ENCODE assay signal across 20 cellular contexts in genomic region chr11:126122863-126123262, GRCh38.
DNase-seq lines count a peak whose midpoint lies in the region; ATAC-seq, FAIRE-seq and TF ChIP-seq lines count a peak whose summit lies in the region.
"Had no signal": no experiment of that assay in that cellular context is flagged by ENCODE, and none has a peak within 500 bp of the region (broad histone marks: within the 10 kb centered on the region; RNA-seq: fewer than 3 reads in every experiment).

No MANE protein-coding gene starts in this region.

- H2AFZ ChIP-seq in GM23248: peak overlapping the region; percentile 67

- no peaks in the 10 kb centered on the region for H3K9me2 ChIP-seq in GM23248 (ENCODE audit: insufficient read depth)

- TF ChIP-seq POLR2A in suprapubic skin (IDR thresholded peaks at IDR 0.05): no peak

- no peak overlapping the region; the same call in 1 of the 2 replicates for H3K9ac ChIP-seq in GM23248

- H3K27ac ChIP-seq in GM23248 (peak overlapping the region; percentile 18), muscle layer of duodenum (ENCODE audit: low read length) (peak overlapping the region; percentile 70), suprapubic skin (peak overlapping the region; percentile 86), lower lobe of right lung (no peak overlapping the region)
- H3K27ac ChIP-seq: epithelial cell of prostate, HL-60, pancreas had no signal

- ATAC-seq in lower lobe of right lung: no peak
- ATAC-seq: activated CD8-positive, alpha-beta memory T cell treated with anti-CD3 and anti-CD28 coated beads, Interleukin-2, amount 10 ng/mL, durations not matched to agents 7 days and 5 days; activated T-helper 17 cell treated with anti-CD3 and anti-CD28 coated beads, Interleukin-2, amount 50 U/mL, for 72 hours; stimulated activated naive CD8-positive, alpha-beta T cell treated with anti-CD3 and anti-CD28 coated beads, Interleukin-15, amount 100 ng/mL, for 72 hours had no signal

- H3K36me3 ChIP-seq in GM23248 (ENCODE audit: low read depth): no peaks in the 10 kb centered on the region
- H3K36me3 ChIP-seq in muscle layer of duodenum (ENCODE audit: control insufficient read depth in 1 of 2, insufficient read depth in 2 of 2, low read length in 2 of 2): no peaks in the 10 kb centered on the region
- no peaks in the 10 kb centered on the region for H3K36me3 ChIP-seq in suprapubic skin
- no peaks in the 10 kb centered on the region for H3K36me3 ChIP-seq in lower lobe of right lung
- H3K36me3 ChIP-seq: pancreas had no signal

- peaks cover 6% of the 10 kb centered on the region for H3K4me1 Mint-ChIP-seq in chondrocyte (ENCODE audit: low read depth)
- H3K4me1 Mint-ChIP-seq: activated CD8-positive, alpha-beta memory T cell treated with anti-CD3 and anti-CD28 coated beads, Interleukin-2, amount 10 ng/mL, durations not matched to agents 7 days and 5 days; activated naive CD8-positive, alpha-beta T cell treated with anti-CD3 and anti-CD28 coated beads, Interleukin-2, amount 10 ng/mL, durations not matched to agents 7 days and 5 days; activated T-helper 17 cell treated with anti-CD3 and anti-CD28 coated beads, Interleukin-2, amount 50 U/mL, for 72 hours; stimulated activated naive CD8-positive, alpha-beta T cell treated with anti-CD3 and anti-CD28 coated beads, Interleukin-15, amount 100 ng/mL, for 72 hours had no signal

- peaks cover 15% of the 10 kb centered on the region for H3F3A ChIP-seq in GM23248 (ENCODE audit: insufficient read depth)

- H3K4me3 Mint-ChIP-seq in chondrocyte (ENCODE audit: unreplicated experiment): no peak overlapping the region
- H3K4me3 Mint-ChIP-seq: activated CD8-positive, alpha-beta memory T cell treated with anti-CD3 and anti-CD28 coated beads, Interleukin-2, amount 10 ng/mL, durations not matched to agents 7 days and 5 days; activated naive CD8-positive, alpha-beta T cell treated with anti-CD3 and anti-CD28 coated beads, Interleukin-2, amount 10 ng/mL, durations not matched to agents 7 days and 5 days; activated T-helper 17 cell treated with anti-CD3 and anti-CD28 coated beads, Interleukin-2, amount 50 U/mL, for 72 hours; stimulated activated naive CD8-positive, alpha-beta T cell treated with anti-CD3 and anti-CD28 coated beads, Interleukin-15, amount 100 ng/mL, for 72 hours had no signal

- TF ChIP-seq CTCF in chondrocyte (IDR thresholded peaks at IDR 0.05): no peak
- TF ChIP-seq CTCF in suprapubic skin (IDR thresholded peaks at IDR 0.05): no peak
- no peak for TF ChIP-seq CTCF in lower lobe of right lung (IDR thresholded peaks at IDR 0.05)

- no peaks in the 10 kb centered on the region for H3K79me2 ChIP-seq in GM23248 (ENCODE audit: insufficient read depth)

- H3K27ac Mint-ChIP-seq in chondrocyte (ENCODE audit: unreplicated experiment): no peak overlapping the region
- H3K27ac Mint-ChIP-seq: activated CD8-positive, alpha-beta memory T cell treated with anti-CD3 and anti-CD28 coated beads, Interleukin-2, amount 10 ng/mL, durations not matched to agents 7 days and 5 days; activated naive CD8-positive, alpha-beta T cell treated with anti-CD3 and anti-CD28 coated beads, Interleukin-2, amount 10 ng/mL, durations not matched to agents 7 days and 5 days; activated T-helper 17 cell treated with anti-CD3 and anti-CD28 coated beads, Interleukin-2, amount 50 U/mL, for 72 hours; stimulated activated naive CD8-positive, alpha-beta T cell treated with anti-CD3 and anti-CD28 coated beads, Interleukin-15, amount 100 ng/mL, for 72 hours had no signal

- H3K4me3 ChIP-seq in GM23248 (no peak overlapping the region), muscle layer of duodenum (ENCODE audit: low read depth in 1 of 2, low read length in 2 of 2) (no peak overlapping the region), suprapubic skin (no peak overlapping the region), lower lobe of right lung (no peak overlapping the region)
- H3K4me3 ChIP-seq: pancreas had no signal

- H4K20me1 ChIP-seq in GM23248 (ENCODE audit: insufficient read depth): no peaks in the 10 kb centered on the region

- intact Hi-C loops in lower lobe of right lung (cut with DNase I): no loop called here

- no peaks in the 10 kb centered on the region for H3K9me3 Mint-ChIP-seq in chondrocyte (ENCODE audit: low read depth)
- H3K9me3 Mint-ChIP-seq: activated naive CD8-positive, alpha-beta T cell treated with anti-CD3 and anti-CD28 coated beads, Interleukin-2, amount 10 ng/mL, durations not matched to agents 7 days and 5 days; activated T-helper 17 cell treated with anti-CD3 and anti-CD28 coated beads, Interleukin-2, amount 50 U/mL, for 72 hours; stimulated activated naive CD8-positive, alpha-beta T cell treated with anti-CD3 and anti-CD28 coated beads, Interleukin-15, amount 100 ng/mL, for 72 hours had no signal

- no peaks in the 10 kb centered on the region for H3K36me3 Mint-ChIP-seq in chondrocyte (ENCODE audit: low read depth)
- H3K36me3 Mint-ChIP-seq: activated CD8-positive, alpha-beta memory T cell treated with anti-CD3 and anti-CD28 coated beads, Interleukin-2, amount 10 ng/mL, durations not matched to agents 7 days and 5 days; activated naive CD8-positive, alpha-beta T cell treated with anti-CD3 and anti-CD28 coated beads, Interleukin-2, amount 10 ng/mL, durations not matched to agents 7 days and 5 days had no signal

- TF ChIP-seq EP300 in suprapubic skin (IDR thresholded peaks at IDR 0.05): no peak

- no peak overlapping the region for H3K4me2 ChIP-seq in GM23248 (ENCODE audit: unreplicated experiment)

- H3K9me3 ChIP-seq in GM23248 (ENCODE audit: low read depth): no peaks in the 10 kb centered on the region
- H3K9me3 ChIP-seq in muscle layer of duodenum (ENCODE audit: control insufficient read depth in 1 of 2, low read length in 2 of 2): no peaks in the 10 kb centered on the region
- no peaks in the 10 kb centered on the region for H3K9me3 ChIP-seq in suprapubic skin
- H3K9me3 ChIP-seq in lower lobe of right lung: no peaks in the 10 kb centered on the region
- H3K9me3 ChIP-seq: pancreas had no signal

- in situ Hi-C loops in GM23248 (cut with MboI): no loop called here

- H3K27me3 ChIP-seq in GM23248 (replicated peaks; ENCODE audit: insufficient read depth) (no peaks in the 10 kb centered on the region), muscle layer of duodenum (ENCODE audit: low read depth, low read length) (no peaks in the 10 kb centered on the region), suprapubic skin (no peaks in the 10 kb centered on the region), lower lobe of right lung (ENCODE audit: low read depth) (no peaks in the 10 kb centered on the region)
- H3K27me3 ChIP-seq: pancreas had no signal

- WGBS in GM23248 (ENCODE audit: low coverage in 1 of 2, low lambda C conversion rate in 2 of 2, missing lambda C conversion rate in 2 of 2), 2 experiments: 10 to 13% methylated on average over 3 of the region's 3 CpGs
- WGBS in suprapubic skin: 28% methylated on average over 3 of the region's 3 CpGs

- no peak for FAIRE-seq in frontal cortex (lab: Jason Lieb, UNC)
- FAIRE-seq: pancreas had no signal

- H3K27me3 Mint-ChIP-seq in chondrocyte (ENCODE audit: low read depth): peaks cover 19% of the 10 kb centered on the region
- H3K27me3 Mint-ChIP-seq: activated T-helper 17 cell treated with anti-CD3 and anti-CD28 coated beads, Interleukin-2, amount 50 U/mL, for 72 hours; stimulated activated naive CD8-positive, alpha-beta T cell treated with anti-CD3 and anti-CD28 coated beads, Interleukin-15, amount 100 ng/mL, for 72 hours had no signal

- H3K4me1 ChIP-seq in GM23248 (ENCODE audit: insufficient read depth) (peaks cover 22% of the 10 kb centered on the region), muscle layer of duodenum (ENCODE audit: control insufficient read depth in 1 of 2, insufficient read depth in 2 of 2, low read length in 2 of 2) (peaks cover 1 to 4% of the 10 kb centered on the region in 2 donors), suprapubic skin (peaks cover 33% of the 10 kb centered on the region), lower lobe of right lung (no peaks in the 10 kb centered on the region)
- H3K4me1 ChIP-seq: pancreas had no signal

- DNase-seq in GM23248 (peak; percentile 59), chondrocyte (ENCODE audit: low spot score) (peak; percentile 28), suprapubic skin (ENCODE audit: low spot score in 2 of 2) (no peak), frontal cortex (ENCODE audit: low spot score in 2 of 2) (no peak), NCI-H2029 treated with DMSO at 0.1 percent for 48 hours (lab: John Stamatoyannopoulos, UW) (no peak), lower lobe of right lung (no peak)
- DNase-seq: activated CD4-positive, alpha-beta T cell treated with anti-CD3 and anti-CD28 coated beads for 4 hours; activated CD8-positive, alpha-beta memory T cell treated with anti-CD3 and anti-CD28 coated beads, Interleukin-2, amount 10 ng/mL, durations not matched to agents 7 days and 5 days; activated naive CD8-positive, alpha-beta T cell treated with anti-CD3 and anti-CD28 coated beads, Interleukin-2, amount 10 ng/mL, durations not matched to agents 7 days and 5 days; dermis blood vessel endothelial cell; HCEC 1CT; NCI-H1436; pancreas; stimulated activated CD4-positive, alpha-beta T cell treated with anti-CD3 and anti-CD28 coated beads, Interleukin-2, amount 100 ng/mL, for 48 hours; stimulated activated naive CD8-positive, alpha-beta T cell treated with anti-CD3 and anti-CD28 coated beads, Interleukin-15, amount 100 ng/mL, for 72 hours; SW 1271 had no signal

Comparison
In these comparisons a context has a peak if more than half of its experiments do, and no peak if none do; other contexts are left out.
1. DNase-seq: peak in GM23248 (single experiment) and chondrocyte (single experiment); none in suprapubic skin (0 of 2), frontal cortex (0 of 2), NCI-H2029 treated with DMSO at 0.1 percent for 48 hours (single experiment) and lower lobe of right lung (single experiment).